9 cellular contexts compared by ENCODE assay signal in genomic region chr13:50531917-50532899, GRCh38.
A peak's percentile ranks its signal among the peaks of the same experiment; 100 is the strongest.
DNase-seq lines count a peak whose midpoint lies in the region; ATAC-seq, FAIRE-seq and TF ChIP-seq lines count a peak whose summit lies in the region.
"Had no signal": no experiment of that assay in that cellular context is flagged by ENCODE, and none has a peak within 500 bp of the region (broad histone marks: within the 10 kb centered on the region; RNA-seq: fewer than 3 reads in every experiment).

No MANE protein-coding gene starts in this region.

- 75 to 77% methylated on average over 5 of the region's 5 CpGs for WGBS in esophagus squamous epithelium, 2 donors
- 60 to 75% (median 62%) methylated on average over 5 of the region's 5 CpGs for WGBS in small intestine, 3 donors

- H3K4me3 ChIP-seq in esophagus squamous epithelium (no peak overlapping the region), small intestine (ENCODE audit: low read depth in 1 of 2, low read length in 2 of 2) (no peak overlapping the region)

- no peak overlapping the region for H3K27ac ChIP-seq in esophagus squamous epithelium
- no peak overlapping the region for H3K27ac ChIP-seq in small intestine (ENCODE audit: low read depth in 1 of 2, low read length in 1 of 2)

- ATAC-seq in GM19023 (IDR thresholded peaks at IDR 0.05; ENCODE audit: unreplicated experiment), result no peak
- ATAC-seq in GM19452 (IDR thresholded peaks at IDR 0.05; ENCODE audit: unreplicated experiment), result no peak

- H3K4me1 ChIP-seq in esophagus squamous epithelium, result peaks cover 10 to 30% (median 18%) of the 10 kb centered on the region in 3 donors
- peaks cover 0 to 10% of the 10 kb centered on the region in 2 donors for H3K4me1 ChIP-seq in small intestine (ENCODE audit: control insufficient read depth in 2 of 2, insufficient read depth in 1 of 2, low read depth in 1 of 2, low read length in 1 of 2)

- DNase-seq in NCI-H2107 treated with DMSO at 0.1 percent for 48 hours (lab: John Stamatoyannopoulos, UW; ENCODE audit: unreplicated experiment) (peak; percentile 17), NCI-H2107 (lab: John Stamatoyannopoulos, UW) (no peak), NCI-H460 (ENCODE audit: extremely low read depth, low read depth) (peak; percentile 22), esophagus squamous epithelium (lab: John Stamatoyannopoulos, UW) (no peak), small intestine (peak; percentile 29), G401 (ENCODE audit: low spot score) (no peak)
- DNase-seq: amygdala had no signal

- no peak for FAIRE-seq in small intestine (lab: Jason Lieb, UNC)

- H3K9me3 ChIP-seq in esophagus squamous epithelium (peaks cover 0 to 23% (median 10%) of the 10 kb centered on the region in 3 donors), small intestine (ENCODE audit: control insufficient read depth, low read depth) (no peaks in the 10 kb centered on the region)

- peak; percentile 5 to 58 (median 48) for TF ChIP-seq CTCF in esophagus squamous epithelium (IDR thresholded peaks at IDR 0.05)

- no peaks in the 10 kb centered on the region for H3K27me3 ChIP-seq in esophagus squamous epithelium
- no peaks in the 10 kb centered on the region for H3K27me3 ChIP-seq in small intestine (ENCODE audit: control insufficient read depth in 2 of 2, insufficient read depth in 2 of 2, low read length in 2 of 2)

- in situ Hi-C loops in G401 (cut with HindIII; ENCODE audit: low sequenced_read_pairs), result no loop called here

- H3K36me3 ChIP-seq in esophagus squamous epithelium (no peaks in the 10 kb centered on the region), small intestine (ENCODE audit: control insufficient read depth in 2 of 2, insufficient read depth in 2 of 2, low read length in 2 of 2) (no peaks in the 10 kb centered on the region)

- no peak for TF ChIP-seq POLR2A in esophagus squamous epithelium (IDR thresholded peaks at IDR 0.05)

- intact Hi-C loops in esophagus squamous epithelium (cut with DNase I), result no loop called here

Comparison
In these comparisons a context has a peak if more than half of its experiments do, and no peak if none do; other contexts are left out.
1. DNase-seq: peak in NCI-H2107 treated with DMSO at 0.1 percent for 48 hours (single experiment), NCI-H460 (single experiment) and small intestine (single experiment); none in NCI-H2107 (single experiment), esophagus squamous epithelium (single experiment) and G401 (single experiment).